1 cellular context compared by ENCODE assay signal in genomic region chr17:75625813-75626486, GRCh38.
TF ChIP-seq lines count a peak whose summit lies in the region.

No MANE protein-coding gene starts in this region.

TF ChIP-seq in HepG2, 621 proteins besides CTCF, POLR2A, EP300 and RAD21 (continued from another document and continues in another):
- TF ChIP-seq ZNF275 (CRISPR knock-in tag; IDR thresholded peaks at IDR 0.05; ENCODE audit: borderline replicate concordance) (no peak), TCF7 (IDR thresholded peaks at IDR 0.05; ENCODE audit: low read depth) (no peak), TFE3 (CRISPR knock-in tag; IDR thresholded peaks at IDR 0.05) (no peak), ZNF768 (CRISPR knock-in tag; IDR thresholded peaks at IDR 0.05) (0 out of 2 replicates have a peak, but pooled peaks have one; percentile 15), PHF21A (CRISPR knock-in tag; IDR thresholded peaks at IDR 0.05) (no peak), THRA (CRISPR knock-in tag; IDR thresholded peaks at IDR 0.05; ENCODE audit: borderline replicate concordance) (0 out of 2 replicates have a peak, but pooled peaks have one; percentile 51), RXRB (CRISPR knock-in tag; IDR thresholded peaks at IDR 0.05; ENCODE audit: borderline replicate concordance) (no peak), ZNF225 (CRISPR knock-in tag; IDR thresholded peaks at IDR 0.05) (peak; percentile 51; the same call in 1 of the 2 replicates), KDM2A (CRISPR knock-in tag; IDR thresholded peaks at IDR 0.05; ENCODE audit: borderline replicate concordance, low read depth) (no peak; the same call in 1 of the 2 replicates), ZFP37 (CRISPR knock-in tag; IDR thresholded peaks at IDR 0.05; ENCODE audit: borderline replicate concordance) (no peak), ZNF230 (CRISPR knock-in tag; IDR thresholded peaks at IDR 0.05) (no peak), ZNF546 (CRISPR knock-in tag; conservative IDR thresholded peaks at IDR 0.05) (no peak), ZNF691 (CRISPR knock-in tag; IDR thresholded peaks at IDR 0.05; ENCODE audit: borderline replicate concordance, low read depth) (0 out of 2 replicates have a peak, but pooled peaks have one; percentile 18), ZNF674 (CRISPR knock-in tag; IDR thresholded peaks at IDR 0.05; ENCODE audit: low read depth) (no peak), CREM (IDR thresholded peaks at IDR 0.05) (no peak), CREM (CRISPR knock-in tag; IDR thresholded peaks at IDR 0.05) (no peak), IRX3 (CRISPR knock-in tag; IDR thresholded peaks at IDR 0.05; ENCODE audit: borderline replicate concordance, low read depth) (no peak), NR2F6 (IDR thresholded peaks at IDR 0.05) (no peak; the same call in 1 of the 2 replicates), NR2F6 (CRISPR knock-in tag; IDR thresholded peaks at IDR 0.05) (no peak), MAZ (IDR thresholded peaks at IDR 0.05; ENCODE audit: borderline replicate concordance, low read depth, low read length) (peak; percentile 71; the same call in 1 of the 2 replicates), MAZ (CRISPR knock-in tag; IDR thresholded peaks at IDR 0.05; ENCODE audit: low read depth) (no peak), HNRNPH1 (optimal IDR thresholded peaks at IDR 0.05; ENCODE audit: low read depth, low read length) (no peak), NR2F2 (IDR thresholded peaks at IDR 0.05; ENCODE audit: borderline replicate concordance, low read depth) (no peak), ZNF17 (CRISPR knock-in tag; IDR thresholded peaks at IDR 0.05) (no peak), RBM22 (optimal IDR thresholded peaks at IDR 0.05; ENCODE audit: low read length) (peak; percentile 36), ZBTB49 (CRISPR knock-in tag; IDR thresholded peaks at IDR 0.05; ENCODE audit: borderline replicate concordance) (no peak), SNAPC4 (CRISPR knock-in tag; IDR thresholded peaks at IDR 0.05) (no peak), ZNF18 (CRISPR knock-in tag; IDR thresholded peaks at IDR 0.05; ENCODE audit: insufficient replicate concordance) (no peak), ZNF615 (CRISPR knock-in tag; IDR thresholded peaks at IDR 0.05; ENCODE audit: borderline replicate concordance) (no peak), ETS1 (CRISPR knock-in tag; IDR thresholded peaks at IDR 0.05) (no peak), ZNF703 (CRISPR knock-in tag; IDR thresholded peaks at IDR 0.05; ENCODE audit: borderline replicate concordance) (no peak), ZNF207 (IDR thresholded peaks at IDR 0.05; ENCODE audit: borderline replicate concordance) (no peak), ZNF501 (CRISPR knock-in tag; IDR thresholded peaks at IDR 0.05) (no peak), NFYB (CRISPR knock-in tag; IDR thresholded peaks at IDR 0.05) (no peak; the same call in 1 of the 2 replicates), ZZZ3 (CRISPR knock-in tag; IDR thresholded peaks at IDR 0.05; ENCODE audit: borderline replicate concordance) (0 out of 2 replicates have a peak, but pooled peaks have one; percentile 28), HNRNPK (IDR thresholded peaks at IDR 0.05; ENCODE audit: low read depth, low read length, poor library complexity, severe bottlenecking) (no peak), MTERF4 (CRISPR knock-in tag; IDR thresholded peaks at IDR 0.05) (no peak), TEAD3 (CRISPR knock-in tag; optimal IDR thresholded peaks at IDR 0.05; ENCODE audit: borderline replicate concordance) (no peak), ZNF263 (CRISPR knock-in tag; IDR thresholded peaks at IDR 0.05) (0 out of 2 replicates have a peak, but pooled peaks have one; percentile 26), ZNF574 (CRISPR knock-in tag; IDR thresholded peaks at IDR 0.05) (peak; percentile 28; the same call in 1 of the 2 replicates), PHF20 (CRISPR knock-in tag; IDR thresholded peaks at IDR 0.05) (no peak), FOXA1 (IDR thresholded peaks at IDR 0.05) (no peak), FOXA1 (CRISPR knock-in tag; IDR thresholded peaks at IDR 0.05) (no peak), ZNF580 (CRISPR knock-in tag; IDR thresholded peaks at IDR 0.05; ENCODE audit: borderline replicate concordance, low read depth) (no peak)
